ENCODE assay signal across 8 cellular contexts in genomic region chr10:88114368-88114767, GRCh38.
A peak's percentile ranks its signal among the peaks of the same experiment; 100 is the strongest.
DNase-seq lines count a peak whose midpoint lies in the region; ATAC-seq and TF ChIP-seq lines count a peak whose summit lies in the region.

No MANE protein-coding gene starts in this region.

- no peaks in the 10 kb centered on the region for H3K4me1 Mint-ChIP-seq in progenitor cell of endocrine pancreas (ENCODE audit: low read depth)
- H3K4me1 Mint-ChIP-seq in stimulated activated effector memory CD8-positive, alpha-beta T cell treated with anti-CD3 and anti-CD28 coated beads, Interleukin-12 subunit alpha, Interleukin-12 subunit beta, amount 100 ng/mL, for 72 hours = peaks cover 23% of the 10 kb centered on the region

- H3K27ac Mint-ChIP-seq in progenitor cell of endocrine pancreas = no peak overlapping the region
- no peak overlapping the region for H3K27ac Mint-ChIP-seq in stimulated activated effector memory CD8-positive, alpha-beta T cell treated with anti-CD3 and anti-CD28 coated beads, Interleukin-12 subunit alpha, Interleukin-12 subunit beta, amount 100 ng/mL, for 72 hours

- H3K4me3 ChIP-seq in HL-60 (replicated peaks; ENCODE audit: insufficient read depth, low read length) (no peak overlapping the region), fibroblast of villous mesenchyme (ENCODE audit: low read depth, low read length) (no peak overlapping the region)

- H3K27me3 Mint-ChIP-seq in progenitor cell of endocrine pancreas = peaks cover 3% of the 10 kb centered on the region

- no peak overlapping the region; the same call in 1 of the 2 replicates for H3K27ac ChIP-seq in HL-60 (replicated peaks)

- TF ChIP-seq CTCF in HL-60 (IDR thresholded peaks at IDR 0.05; ENCODE audit: insufficient read depth, low read length) (peak; percentile 9), fibroblast of villous mesenchyme (IDR thresholded peaks at IDR 0.05; ENCODE audit: insufficient read depth, low read depth, low read length) (peak; percentile 55), progenitor cell of endocrine pancreas (IDR thresholded peaks at IDR 0.05; ENCODE audit: unreplicated experiment) (peak; percentile 55)

- H3K9me3 Mint-ChIP-seq in progenitor cell of endocrine pancreas (ENCODE audit: low read depth) = no peaks in the 10 kb centered on the region
- no peaks in the 10 kb centered on the region for H3K9me3 Mint-ChIP-seq in stimulated activated effector memory CD8-positive, alpha-beta T cell treated with anti-CD3 and anti-CD28 coated beads, Interleukin-12 subunit alpha, Interleukin-12 subunit beta, amount 100 ng/mL, for 72 hours

- H3K27me3 ChIP-seq in HL-60 (ENCODE audit: insufficient read depth, poor library complexity, severe bottlenecking) = no peaks in the 10 kb centered on the region

- H3K36me3 Mint-ChIP-seq in progenitor cell of endocrine pancreas (ENCODE audit: insufficient read depth) = no peaks in the 10 kb centered on the region
- H3K36me3 Mint-ChIP-seq in stimulated activated effector memory CD8-positive, alpha-beta T cell treated with anti-CD3 and anti-CD28 coated beads, Interleukin-12 subunit alpha, Interleukin-12 subunit beta, amount 100 ng/mL, for 72 hours = no peaks in the 10 kb centered on the region

- ATAC-seq in stimulated activated effector memory CD8-positive, alpha-beta T cell treated with anti-CD3 and anti-CD28 coated beads, Interleukin-12 subunit alpha, Interleukin-12 subunit beta, amount 100 ng/mL, for 72 hours = no peak

- H3K4me3 Mint-ChIP-seq in progenitor cell of endocrine pancreas (ENCODE audit: low read depth) = no peak overlapping the region
- no peak overlapping the region for H3K4me3 Mint-ChIP-seq in stimulated activated effector memory CD8-positive, alpha-beta T cell treated with anti-CD3 and anti-CD28 coated beads, Interleukin-12 subunit alpha, Interleukin-12 subunit beta, amount 100 ng/mL, for 72 hours

- DNase-seq in NCI-H748 (lab: John Stamatoyannopoulos, UW; ENCODE audit: unreplicated experiment) (peak; percentile 43), NCI-H748 treated with DMSO at 0.1 percent for 48 hours (lab: John Stamatoyannopoulos, UW) (no peak), HL-60 (ENCODE audit: low read depth in 1 of 2, low spot score in 1 of 2) (peak in 1 of 2 experiments; percentile 62), RPMI7951 (ENCODE audit: low read depth) (peak; percentile 27), fibroblast of villous mesenchyme (ENCODE audit: low read depth) (peak; percentile 38), progenitor cell of endocrine pancreas (ENCODE audit: low spot score, unreplicated experiment) (no peak), NCI-H187 (lab: John Stamatoyannopoulos, UW) (no peak)
- no peak for DNase-seq in stimulated activated effector memory CD8-positive, alpha-beta T cell treated with anti-CD3 and anti-CD28 coated beads, Interleukin-12 subunit alpha, Interleukin-12 subunit beta, amount 100 ng/mL, for 72 hours (ENCODE audit: low spot score in 2 of 2)

Comparison
In these comparisons a context has a peak if more than half of its experiments do, and no peak if none do; other contexts are left out.
1. DNase-seq: peak in NCI-H748 (single experiment), RPMI7951 (single experiment) and fibroblast of villous mesenchyme (single experiment); none in NCI-H748 treated with DMSO at 0.1 percent for 48 hours (single experiment), progenitor cell of endocrine pancreas (single experiment), NCI-H187 (0 of 2) and stimulated activated effector memory CD8-positive, alpha-beta T cell treated with anti-CD3 and anti-CD28 coated beads, Interleukin-12 subunit alpha, Interleukin-12 subunit beta, amount 100 ng/mL, for 72 hours (0 of 2).
2. Peak in every context shown above with its lines, with median percentiles within 50 percentile points of each other: CTCF ChIP-seq.